8 cellular contexts compared by ENCODE assay signal in genomic region chr9:105243935-105244273, GRCh38. TPM values are rescaled to one million over a fixed set of nuclear protein-coding genes. Genes with fewer than 3 reads are reported as not detected.
DNase-seq lines count a peak whose midpoint lies in the region; ATAC-seq and TF ChIP-seq lines count a peak whose summit lies in the region.

No MANE protein-coding gene starts in this region.

- no peak overlapping the region for H2BK120ac ChIP-seq in H9 (ENCODE audit: low read depth, low read length, poor library complexity, severe bottlenecking)

- peak overlapping the region; percentile 42 for H3K4me2 ChIP-seq in H9 (ENCODE audit: insufficient read depth, insufficient read length, low read length)

- H3K18ac ChIP-seq in H9 (ENCODE audit: insufficient read length, low read depth, low read length): no peak overlapping the region

- H4K20me1 ChIP-seq in H9 (ENCODE audit: control insufficient read depth, insufficient read depth, insufficient read length): no peaks in the 10 kb centered on the region

- intact Hi-C loops in activated B cell treated with CpG ODN at 0.5 μM for 24 hours (cut with micrococcal nuclease): loop anchor here (1.0 to 10.0 kb wide), 11 partner anchors 73 to 1150 kb away; partner anchors contain the start of genes FKTN, FSD1L, SMC2 and TMEM38B

- H3K27me3 Mint-ChIP-seq in H9 (ENCODE audit: low read depth) (no peaks in the 10 kb centered on the region), activated B cell treated with CpG ODN at 0.5 μM for 24 hours (peaks cover 8% of the 10 kb centered on the region), glutamatergic neuron (ENCODE audit: unreplicated experiment) (peaks cover 6% of the 10 kb centered on the region)

- peaks cover 0 to 2% of the 10 kb centered on the region in 2 experiments; a peak in 1 of 5 replicates for H3K9me3 Mint-ChIP-seq in H9
- no peaks in the 10 kb centered on the region for H3K9me3 Mint-ChIP-seq in activated B cell treated with CpG ODN at 0.5 μM for 24 hours
- peaks cover 9% of the 10 kb centered on the region for H3K9me3 Mint-ChIP-seq in glutamatergic neuron (ENCODE audit: unreplicated experiment)

- no peak overlapping the region for H2BK12ac ChIP-seq in H9 (ENCODE audit: insufficient read length, low read depth, low read length)

- no peak overlapping the region for H3T11ph ChIP-seq in H9 (ENCODE audit: low read length)

- H3K27ac Mint-ChIP-seq in H9 (peak overlapping the region; percentile 13 to 45 (median 40); a peak in 3 of 7 replicates), activated B cell treated with CpG ODN at 0.5 μM for 24 hours (peak overlapping the region; percentile 80), glutamatergic neuron (ENCODE audit: unreplicated experiment) (no peak overlapping the region)

- H3K79me2 ChIP-seq in H9 (ENCODE audit: insufficient read depth, low read length): peaks cover 10% of the 10 kb centered on the region; the same call in 1 of the 2 replicates

- H3K4me1 Mint-ChIP-seq in H9 (peaks cover 68% of the 10 kb centered on the region in 2 experiments), activated B cell treated with CpG ODN at 0.5 μM for 24 hours (peaks cover 29% of the 10 kb centered on the region), glutamatergic neuron (ENCODE audit: low read depth, unreplicated experiment) (peaks cover 29% of the 10 kb centered on the region)

- H4K5ac ChIP-seq in H9 (ENCODE audit: insufficient read length, low read depth, low read length): no peak overlapping the region

- no peaks in the 10 kb centered on the region for H3K36me3 ChIP-seq in skeletal muscle tissue (ENCODE audit: control insufficient read depth in 3 of 3, insufficient read depth in 3 of 3, low read length in 3 of 3)

- peak overlapping the region; percentile 66 to 69 (median 67) for H3K4me3 ChIP-seq in skeletal muscle tissue (ENCODE audit: low read length in 3 of 3)

- H3K56ac ChIP-seq in H9 (ENCODE audit: insufficient read length, low read depth, low read length): no peak overlapping the region

- no peak overlapping the region for H4K91ac ChIP-seq in H9 (ENCODE audit: insufficient read length, low read depth, low read length)

- DNase-seq in H9 (no peak), activated B cell treated with CpG ODN at 0.5 μM for 24 hours (no peak), glutamatergic neuron (no peak), activated gamma-delta T cell (lab: John Stamatoyannopoulos, UW) (no peak), globus pallidus (ENCODE audit: low spot score) (no peak)

- H3K36me3 Mint-ChIP-seq in H9 (ENCODE audit: insufficient read depth in 1 of 3, low read depth in 3 of 3): no peaks in the 10 kb centered on the region
- H3K36me3 Mint-ChIP-seq in activated B cell treated with CpG ODN at 0.5 μM for 24 hours (ENCODE audit: low read depth): peaks cover 2% of the 10 kb centered on the region
- no peaks in the 10 kb centered on the region for H3K36me3 Mint-ChIP-seq in glutamatergic neuron (ENCODE audit: unreplicated experiment)

- H3K4me1 ChIP-seq in H9 (ENCODE audit: insufficient read depth, low read length) (peaks cover 5% of the 10 kb centered on the region; the same call in 1 of the 2 replicates), skeletal muscle tissue (ENCODE audit: control insufficient read depth in 3 of 3, insufficient read depth in 3 of 3, low read length in 3 of 3) (peaks cover 7 to 13% (median 12%) of the 10 kb centered on the region in 3 donors)

- TF ChIP-seq CTCF in H9 (conservative IDR thresholded peaks at IDR 0.05) (no peak), activated B cell treated with CpG ODN at 0.5 μM for 24 hours (IDR thresholded peaks at IDR 0.05) (no peak), glutamatergic neuron (IDR thresholded peaks at IDR 0.05; ENCODE audit: partially characterized antibody, unreplicated experiment) (no peak)

- WGBS in H9 (ENCODE audit: extremely low coverage, insufficient read length, low lambda C conversion rate): no CpG with 5 or more reads among the region's 9 CpGs

- no peak overlapping the region for H3K4ac ChIP-seq in H9 (ENCODE audit: low read depth, low read length)

- no peaks in the 10 kb centered on the region for H3K9me3 ChIP-seq in H9 (ENCODE audit: control insufficient read depth, low read depth, low read length)
- no peaks in the 10 kb centered on the region for H3K9me3 ChIP-seq in skeletal muscle tissue (ENCODE audit: control insufficient read depth in 3 of 3, low read length in 3 of 3)

- no peak overlapping the region for H2AFZ ChIP-seq in H9 (ENCODE audit: low read length)

- no peak overlapping the region for H3K9ac ChIP-seq in H9 (ENCODE audit: extremely low read depth, insufficient read length, low read length)
- H3K9ac ChIP-seq in skeletal muscle tissue (ENCODE audit: low read depth in 1 of 3, low read length in 3 of 3): peak overlapping the region in 2 of 3 donors; percentile 47 to 66

- POLR2A ChIA-PET in activated B cell treated with CpG ODN at 0.5 μM for 24 hours (lab: Charles Lee): interaction anchor here (0.5 to 1.2 kb wide), 7 partner anchors 75 to 1150 kb away, joined by 3 to 7 read pairs (median 4); partner anchors contain the start of gene SMC2

- CTCF ChIA-PET in activated B cell treated with CpG ODN at 0.5 μM for 24 hours (lab: Charles Lee): interaction anchor here (1.1 to 1.2 kb wide), 2 partner anchors 57 to 383 kb away, joined by 3 read pairs; no protein-coding TSS in a partner anchor

- H3K27me3 ChIP-seq in H9 (ENCODE audit: insufficient read depth, low read length): no peaks in the 10 kb centered on the region
- H3K27me3 ChIP-seq in skeletal muscle tissue (ENCODE audit: control insufficient read depth in 3 of 3, insufficient read depth in 3 of 3, low read length in 3 of 3): no peaks in the 10 kb centered on the region

- H4K8ac ChIP-seq in H9 (replicated peaks; ENCODE audit: insufficient read length, low read depth, low read length): no peak overlapping the region

- peak overlapping the region; percentile 58 to 77 for H3K4me3 Mint-ChIP-seq in H9
- peak overlapping the region; percentile 87 for H3K4me3 Mint-ChIP-seq in activated B cell treated with CpG ODN at 0.5 μM for 24 hours
- peak overlapping the region; percentile 36 for H3K4me3 Mint-ChIP-seq in glutamatergic neuron (ENCODE audit: unreplicated experiment)

- H2BK5ac ChIP-seq in H9 (ENCODE audit: insufficient read length, low read length): no peak overlapping the region

- no peak overlapping the region for H2BK20ac ChIP-seq in H9 (ENCODE audit: low read depth, low read length, poor library complexity, severe bottlenecking)

- H3K79me1 ChIP-seq in H9 (ENCODE audit: insufficient read depth, low read depth, low read length, poor library complexity, severe bottlenecking): no peaks in the 10 kb centered on the region

- no peak overlapping the region for H2BK15ac ChIP-seq in H9 (ENCODE audit: low read depth, low read length)

- no peak overlapping the region for H2AK5ac ChIP-seq in H9 (ENCODE audit: insufficient read length, low read length)

- no peak overlapping the region for H3K23ac ChIP-seq in H9 (ENCODE audit: insufficient read length, low read depth, low read length)

- H3K27ac ChIP-seq in H9 (ENCODE audit: insufficient read length, low read depth, low read length): no peak overlapping the region
- H3K27ac ChIP-seq in skeletal muscle tissue (ENCODE audit: low read depth, low read length): peak overlapping the region; percentile 23

- H3K14ac ChIP-seq in H9 (ENCODE audit: insufficient read depth, low read length): no peak overlapping the region

- no peak for ATAC-seq in activated B cell treated with CpG ODN at 0.5 μM for 24 hours (ENCODE audit: low read depth)
- no peak for ATAC-seq in HG03039 (IDR thresholded peaks at IDR 0.05; ENCODE audit: unreplicated experiment)
- ATAC-seq in GM21528 (IDR thresholded peaks at IDR 0.05; ENCODE audit: low FRiP score, unreplicated experiment): no peak

- peaks cover 9% of the 10 kb centered on the region for H3K23me2 ChIP-seq in H9 (ENCODE audit: insufficient read length, low read depth, low read length, poor library complexity, severe bottlenecking)

RNA-seq across cellular contexts. Expression of gene SLC44A1, which starts 0.5 kb away (rescaled TPM):
- total RNA-seq in H9 (2021) (59.6 and 60.7 TPM in 2 replicates), activated B cell treated with CpG ODN at 0.5 μM for 24 hours (9.5 and 10.1 TPM in 2 replicates), glutamatergic neuron (ENCODE audit: unreplicated experiment) (9.6 TPM), skeletal muscle tissue (14.6 TPM)

Comparison
In these comparisons a context has a peak if more than half of its experiments do, and no peak if none do; other contexts are left out.
1. H3K4me3 Mint-ChIP-seq: peak in every context shown above with its lines; median percentile 87 in activated B cell treated with CpG ODN at 0.5 μM for 24 hours; 68 in H9; 36 in glutamatergic neuron.